Comparison of ENCODE assay signal across 18 cellular contexts in the genomic region with DNA sequence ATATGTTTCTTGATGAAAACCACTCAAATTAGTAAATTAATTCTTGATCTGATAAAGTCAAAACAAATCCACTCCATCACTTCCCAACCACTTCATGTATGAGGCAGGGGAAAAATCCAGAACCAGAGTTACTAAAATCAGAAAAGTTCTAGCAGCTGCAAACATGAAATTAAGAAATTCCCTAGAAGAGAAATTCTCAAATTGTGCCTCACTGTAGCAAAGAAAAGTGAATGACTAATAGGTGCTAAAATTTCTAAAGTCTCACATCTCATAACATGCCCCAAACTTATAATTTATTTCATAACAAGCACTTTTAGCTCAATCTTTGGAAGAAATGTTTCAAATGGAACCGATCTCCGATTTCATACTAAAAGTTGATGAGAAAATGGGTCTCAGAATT.
"Had no signal": no experiment of that assay in that cellular context is flagged by ENCODE, and none has a peak within 500 bp of the region (broad histone marks: within the 10 kb centered on the region; RNA-seq: fewer than 3 reads in every experiment).

No MANE protein-coding gene starts in this region.

- H2AFZ ChIP-seq: parathyroid adenoma had no signal

- H3K27ac Mint-ChIP-seq: endodermal cell; stimulated activated naive B cell treated with anti-CD40 and anti-IgM and Interleukin-4, amounts not matched to agents 10 μg/mL and 1 μg/mL and 100 μg/mL, for 72 hours; T-cell; WTC11 had no signal

- H3K4me1 ChIP-seq: parathyroid adenoma, tibial artery had no signal

- H3K9ac ChIP-seq: parathyroid adenoma, SK-N-SH had no signal

- H3K9me3 ChIP-seq: mucosa of descending colon, neutrophil, SK-N-SH, tibial artery had no signal

- ATAC-seq: mucosa of descending colon; naive thymus-derived CD4-positive, alpha-beta T cell; sciatic nerve; stimulated activated naive B cell treated with anti-CD40 and anti-IgM and Interleukin-4, amounts not matched to agents 10 μg/mL and 1 μg/mL and 100 μg/mL, for 72 hours; T-cell had no signal

- H3K4me3 ChIP-seq: mucosa of descending colon, tibial artery had no signal

- H3K27ac ChIP-seq: epithelial cell of prostate, neutrophil, parathyroid adenoma, tibial artery had no signal

- H3K36me3 Mint-ChIP-seq: WTC11 had no signal

- DNase-seq: activated CD4-positive, alpha-beta T cell treated with anti-CD3 and anti-CD28 coated beads for 4 hours; amniotic stem cell; endodermal cell; foreskin fibroblast; mucosa of descending colon; naive thymus-derived CD4-positive, alpha-beta T cell; SHP77; SK-N-SH; stimulated activated CD4-positive, alpha-beta T cell treated with anti-CD3 and anti-CD28 coated beads, Interleukin-4, amount 100 ng/mL, for 4 hours; stimulated activated naive B cell treated with anti-CD40 and anti-IgM and Interleukin-4, amounts not matched to agents 10 μg/mL and 1 μg/mL and 100 μg/mL, for 72 hours; T-cell; tibial artery had no signal

- H3K4me3 Mint-ChIP-seq: endodermal cell; memory B cell; naive thymus-derived CD4-positive, alpha-beta T cell; stimulated activated naive B cell treated with anti-CD40 and anti-IgM and Interleukin-4, amounts not matched to agents 10 μg/mL and 1 μg/mL and 100 μg/mL, for 72 hours; T-cell; WTC11 had no signal

- H3K27me3 Mint-ChIP-seq: memory B cell; naive thymus-derived CD4-positive, alpha-beta T cell; stimulated activated naive B cell treated with anti-CD40 and anti-IgM and Interleukin-4, amounts not matched to agents 10 μg/mL and 1 μg/mL and 100 μg/mL, for 72 hours; T-cell had no signal

- H3K27me3 ChIP-seq: neutrophil, tibial artery had no signal

- H3K9me3 Mint-ChIP-seq: endodermal cell, memory B cell, T-cell had no signal

- H3K4me2 ChIP-seq: SK-N-SH had no signal

- H3K79me2 ChIP-seq: parathyroid adenoma had no signal

- H3K36me3 ChIP-seq: tibial artery had no signal
